Comparison of ENCODE assay signal across 8 cellular contexts in genomic region chr2:96507957-96508520, GRCh38. TPM values are rescaled to one million over a fixed set of nuclear protein-coding genes. Genes with fewer than 3 reads are reported as not detected.
DNase-seq lines count a peak whose midpoint lies in the region; ATAC-seq and TF ChIP-seq lines count a peak whose summit lies in the region.

No MANE protein-coding gene starts in this region.

- peak overlapping the region; percentile 67 for H3K4me3 Mint-ChIP-seq in activated naive CD4-positive, alpha-beta T cell treated with anti-CD3 and anti-CD28 coated beads, Interleukin-2, amount 10 ng/mL, durations not matched to agents 7 days and 5 days

- ATAC-seq in GM19328 (IDR thresholded peaks at IDR 0.05; ENCODE audit: unreplicated experiment) (peak; percentile 49), heart left ventricle (peak; percentile 48 to 86 (median 82)), aorta (ENCODE audit: low FRiP score) (peak; percentile 89)

- DNase-seq in BE2C (peak; percentile 66), Karpas-422 (peak; percentile 92), SKM-1 (lab: John Stamatoyannopoulos, UW; ENCODE audit: unreplicated experiment) (peak; percentile 42), heart left ventricle (peak; percentile 74 to 91 (median 78)), retina (peak; percentile 92), aorta (peak; percentile 84 to 93)
- peak; percentile 91 for DNase-seq in activated naive CD4-positive, alpha-beta T cell treated with anti-CD3 and anti-CD28 coated beads, Interleukin-2, amount 10 ng/mL, durations not matched to agents 7 days and 5 days

- H3K36me3 Mint-ChIP-seq in activated naive CD4-positive, alpha-beta T cell treated with anti-CD3 and anti-CD28 coated beads, Interleukin-2, amount 10 ng/mL, durations not matched to agents 7 days and 5 days, result no peaks in the 10 kb centered on the region

- 6 to 10% (median 8%) methylated on average over 11 to 38 of the region's 38 CpGs for WGBS in heart left ventricle, 4 donors
- 7 to 8% methylated on average over 28 to 38 of the region's 38 CpGs for WGBS in aorta, 2 donors

- no peak overlapping the region for H3K27ac ChIP-seq in Karpas-422 (ENCODE audit: low read length)
- H3K27ac ChIP-seq in heart left ventricle, result no peak overlapping the region
- no peak overlapping the region for H3K27ac ChIP-seq in aorta (ENCODE audit: low read depth in 1 of 2, low read length in 2 of 2)

- H3K9me3 ChIP-seq in BE2C (no peaks in the 10 kb centered on the region), Karpas-422 (ENCODE audit: low read length) (no peaks in the 10 kb centered on the region), heart left ventricle (no peaks in the 10 kb centered on the region), aorta (ENCODE audit: control insufficient read depth, low read length) (no peaks in the 10 kb centered on the region)

- no peaks in the 10 kb centered on the region for H3K79me2 ChIP-seq in Karpas-422 (ENCODE audit: low read length)

- H3K27ac Mint-ChIP-seq in activated naive CD4-positive, alpha-beta T cell treated with anti-CD3 and anti-CD28 coated beads, Interleukin-2, amount 10 ng/mL, durations not matched to agents 7 days and 5 days, result peak overlapping the region; percentile 52

- H2AFZ ChIP-seq in Karpas-422 (ENCODE audit: low read length), result no peak overlapping the region

- peaks cover 20% of the 10 kb centered on the region for H3K4me1 Mint-ChIP-seq in activated naive CD4-positive, alpha-beta T cell treated with anti-CD3 and anti-CD28 coated beads, Interleukin-2, amount 10 ng/mL, durations not matched to agents 7 days and 5 days

- peaks cover 35% of the 10 kb centered on the region for H3K27me3 Mint-ChIP-seq in activated naive CD4-positive, alpha-beta T cell treated with anti-CD3 and anti-CD28 coated beads, Interleukin-2, amount 10 ng/mL, durations not matched to agents 7 days and 5 days

- H3K4me1 ChIP-seq in BE2C, result no peaks in the 10 kb centered on the region
- H3K4me1 ChIP-seq in Karpas-422 (ENCODE audit: low read length), result peaks cover 19% of the 10 kb centered on the region
- H3K4me1 ChIP-seq in heart left ventricle, result peaks cover 0 to 25% (median 15%) of the 10 kb centered on the region in 12 donors
- no peaks in the 10 kb centered on the region for H3K4me1 ChIP-seq in aorta (ENCODE audit: control insufficient read depth in 1 of 2, insufficient read depth in 2 of 2, low read length in 2 of 2)

- peak overlapping the region; percentile 30 for H3K4me2 ChIP-seq in Karpas-422 (ENCODE audit: low read depth, low read length, poor library complexity, severe bottlenecking)

- H3K9me2 ChIP-seq in Karpas-422 (replicated peaks; ENCODE audit: insufficient read depth, low read length), result no peaks in the 10 kb centered on the region

- intact Hi-C loops in heart left ventricle (cut with DNase I) (loop anchor here (1.0 to 10.0 kb wide), 16 partner anchors 36 to 373 kb away; partner anchors contain the start of genes ASTL (in 7 of the 10), SNRNP200 (in 4 of the 10) and NCAPH (in 1 of the 10)), aorta (cut with DNase I) (loop anchor here (2.0 to 10.0 kb wide), 8 partner anchors 37 to 513 kb away; partner anchors contain the start of genes SNRNP200 (in 2 of the 2), ANKRD36C (in 1 of the 2), ASTL (in 1 of the 2) and DUSP2 (in 1 of the 2))

- H3K27me3 ChIP-seq in BE2C (no peaks in the 10 kb centered on the region), Karpas-422 (ENCODE audit: low read length) (no peaks in the 10 kb centered on the region), heart left ventricle (no peaks in the 10 kb centered on the region), aorta (ENCODE audit: control insufficient read depth in 1 of 2, insufficient read depth in 2 of 2, low read length in 1 of 2) (no peaks in the 10 kb centered on the region)

- H4K20me1 ChIP-seq in Karpas-422 (ENCODE audit: insufficient read depth, low read depth, low read length), result no peaks in the 10 kb centered on the region

- CTCF ChIA-PET in activated naive CD4-positive, alpha-beta T cell treated with anti-CD3 and anti-CD28 coated beads, Interleukin-2, amount 10 ng/mL, durations not matched to agents 7 days and 5 days (lab: Charles Lee), result interaction anchor here (0.8 to 8.5 kb wide), 11 partner anchors 12 to 187 kb away, joined by 3 to 158 read pairs (median 4); no protein-coding TSS in a partner anchor

- H3K9me3 Mint-ChIP-seq in activated naive CD4-positive, alpha-beta T cell treated with anti-CD3 and anti-CD28 coated beads, Interleukin-2, amount 10 ng/mL, durations not matched to agents 7 days and 5 days, result no peaks in the 10 kb centered on the region

- TF ChIP-seq POLR2A in heart left ventricle (IDR thresholded peaks at IDR 0.05), result no peak

- TF ChIP-seq CTCF in BE2C (IDR thresholded peaks at IDR 0.05; ENCODE audit: low read depth, low read length), result peak; percentile 62
- TF ChIP-seq CTCF in heart left ventricle (IDR thresholded peaks at IDR 0.05), result peak; percentile 97 to 100 (median 100)

- no peaks in the 10 kb centered on the region for H3K36me3 ChIP-seq in BE2C
- no peaks in the 10 kb centered on the region for H3K36me3 ChIP-seq in Karpas-422 (ENCODE audit: insufficient read depth, low read length)
- H3K36me3 ChIP-seq in heart left ventricle, result no peaks in the 10 kb centered on the region
- no peaks in the 10 kb centered on the region for H3K36me3 ChIP-seq in aorta (ENCODE audit: control insufficient read depth in 1 of 2, insufficient read depth in 2 of 2, low read length in 1 of 2)

- H3K4me3 ChIP-seq in BE2C (ENCODE audit: low read depth, low read length) (peak overlapping the region; percentile 26; the same call in 1 of the 2 replicates), Karpas-422 (ENCODE audit: low read length) (no peak overlapping the region), heart left ventricle (peak overlapping the region in 11 of 12 donors; percentile 6 to 63 (median 47)), aorta (ENCODE audit: low read length in 2 of 2) (no peak overlapping the region)

- H3K9ac ChIP-seq in Karpas-422 (ENCODE audit: low read length), result no peak overlapping the region

RNA-seq across cellular contexts. Expression of gene NEURL3, which starts 2.9 kb away (rescaled TPM):
- not detected for polyA plus RNA-seq in BE2C (2012; ENCODE audit: insufficient read depth, insufficient read length, low read depth)
- not detected in 2 replicates for total RNA-seq in Karpas-422 (2014; rRNA removed; shearing (Covaris generic); ENCODE audit: low replicate concordance)
- total RNA-seq in heart left ventricle (under 1 TPM in 2 of 9 donors, not detected in 7; 0.27 to 0.75 TPM), aorta (under 1 TPM in 1 of 2 donors, not detected in 1; 0.33 TPM)
- polyA plus RNA-seq in heart left ventricle (under 1 TPM in 1 of 2 donors, not detected in 1; 0.07 TPM), aorta (under 1 TPM in 1 of 2 donors, not detected in 1; 0.75 TPM)

RNA-seq across cellular contexts. Expression of gene ARID5A, which starts 28.5 kb away (rescaled TPM):
- 0.43 TPM for polyA plus RNA-seq in BE2C (2012; ENCODE audit: insufficient read depth, insufficient read length, low read depth)
- 1.8 and 2.4 TPM in 2 replicates for total RNA-seq in Karpas-422 (2014; rRNA removed; shearing (Covaris generic); ENCODE audit: low replicate concordance)
- total RNA-seq in heart left ventricle (10 to 100 TPM; 13.3 to 50.2 (median 28.2) TPM), aorta (100 to 1,000 TPM; 107 to 257 TPM)
- polyA plus RNA-seq in heart left ventricle (10 to 100 TPM; 35.6 to 41.2 TPM), aorta (100 to 1,000 TPM in 1 of 2 donors, 10 to 100 TPM in 1; 51.5 to 264 TPM)

Comparison
In these comparisons a context has a peak if more than half of its experiments do, and no peak if none do; other contexts are left out.
1. DNase-seq: peak in every context shown above with its lines; median percentile 92 in Karpas-422; 92 in retina; 91 in activated naive CD4-positive, alpha-beta T cell treated with anti-CD3 and anti-CD28 coated beads, Interleukin-2, amount 10 ng/mL, durations not matched to agents 7 days and 5 days; 88 in aorta; 78 in heart left ventricle; 66 in BE2C; 42 in SKM-1.
2. H3K4me3 ChIP-seq: peak in BE2C (single experiment) and heart left ventricle (11 of 12); none in Karpas-422 (single experiment) and aorta (0 of 2).
3. Peak in every context shown above with its lines, with median percentiles within 50 percentile points of each other: ATAC-seq.